20 cellular contexts compared by ENCODE assay signal in genomic region chr5:147339313-147339712, GRCh38.
DNase-seq lines count a peak whose midpoint lies in the region; ATAC-seq and TF ChIP-seq lines count a peak whose summit lies in the region.
"Had no signal": no experiment of that assay in that cellular context is flagged by ENCODE, and none has a peak within 500 bp of the region (broad histone marks: within the 10 kb centered on the region; RNA-seq: fewer than 3 reads in every experiment).

No MANE protein-coding gene starts in this region.

- WGBS in endodermal cell (ENCODE audit: insufficient coverage in 1 of 2, insufficient read length in 1 of 2), 2 experiments: 88 to 98% methylated on average over 2 to 4 of the region's 4 CpGs
- WGBS in smooth muscle cell (ENCODE audit: low lambda C conversion rate): 97% methylated on average over 4 of the region's 4 CpGs

- H3K9ac ChIP-seq in endodermal cell (ENCODE audit: extremely low read depth, low read length, poor library complexity, severe bottlenecking) (no peak overlapping the region), smooth muscle cell (ENCODE audit: low read depth) (no peak overlapping the region)

- H3K4me3 Mint-ChIP-seq in endodermal cell: no peak overlapping the region
- H3K4me3 Mint-ChIP-seq: CD8-positive, alpha-beta T cell; T-cell had no signal

- H3K27ac ChIP-seq in endodermal cell (ENCODE audit: low read depth, low read length) (no peak overlapping the region), smooth muscle cell (ENCODE audit: low read depth) (no peak overlapping the region)
- H3K27ac ChIP-seq: A549, foreskin keratinocyte, skin epidermis, transverse colon had no signal

- no peaks in the 10 kb centered on the region for H3K27me3 ChIP-seq in endodermal cell (ENCODE audit: control insufficient read depth, insufficient read depth, low read length, poor library complexity, severe bottlenecking)
- H3K27me3 ChIP-seq in smooth muscle cell (ENCODE audit: low read depth): no peaks in the 10 kb centered on the region
- H3K27me3 ChIP-seq: foreskin keratinocyte, transverse colon had no signal

- H3K36me3 Mint-ChIP-seq in endodermal cell (ENCODE audit: low read depth): no peaks in the 10 kb centered on the region
- H3K36me3 Mint-ChIP-seq: CD8-positive, alpha-beta T cell; T-cell had no signal

- H3K36me3 ChIP-seq in endodermal cell (ENCODE audit: control insufficient read depth, insufficient read depth, low read length): no peaks in the 10 kb centered on the region
- no peaks in the 10 kb centered on the region for H3K36me3 ChIP-seq in smooth muscle cell (ENCODE audit: low read depth)
- H3K36me3 ChIP-seq: transverse colon had no signal

- H2AFZ ChIP-seq in smooth muscle cell (ENCODE audit: low read depth): no peak overlapping the region

- no peaks in the 10 kb centered on the region for H3K79me2 ChIP-seq in smooth muscle cell (ENCODE audit: low read depth)

- H3K4me1 ChIP-seq in endodermal cell (ENCODE audit: control insufficient read depth, insufficient read depth, low read length): no peaks in the 10 kb centered on the region
- H3K4me1 ChIP-seq in smooth muscle cell (ENCODE audit: low read depth): peaks cover 11% of the 10 kb centered on the region
- H3K4me1 ChIP-seq: A549, foreskin keratinocyte, transverse colon had no signal

- H3K4me3 ChIP-seq in LNCaP clone FGC (ENCODE audit: low read depth, low read length) (no peak overlapping the region), endodermal cell (ENCODE audit: low read length) (no peak overlapping the region), smooth muscle cell (no peak overlapping the region)
- H3K4me3 ChIP-seq: A549, skin epidermis, transverse colon had no signal

- H4K20me1 ChIP-seq in smooth muscle cell (ENCODE audit: low read depth): no peaks in the 10 kb centered on the region

- H3K4me1 Mint-ChIP-seq in endodermal cell: no peaks in the 10 kb centered on the region
- H3K4me1 Mint-ChIP-seq: T-cell had no signal

- no peaks in the 10 kb centered on the region for H3F3A ChIP-seq in smooth muscle cell (ENCODE audit: low read depth)

- no peak overlapping the region for H3K27ac Mint-ChIP-seq in endodermal cell
- H3K27ac Mint-ChIP-seq: CD8-positive, alpha-beta T cell; T-cell had no signal

- H3K4me2 ChIP-seq in smooth muscle cell: no peak overlapping the region
- H3K4me2 ChIP-seq: A549 had no signal

- H3K9me3 ChIP-seq in endodermal cell (ENCODE audit: control insufficient read depth, low read length) (peaks cover 6% of the 10 kb centered on the region), smooth muscle cell (replicated peaks; ENCODE audit: low read depth) (no peaks in the 10 kb centered on the region)
- H3K9me3 ChIP-seq: A549, transverse colon had no signal

- TF ChIP-seq CTCF in LNCaP clone FGC (IDR thresholded peaks at IDR 0.05; ENCODE audit: control insufficient read depth, extremely low read depth, insufficient read depth): 0 out of 2 replicates have a peak, but pooled peaks have one; percentile 9
- TF ChIP-seq CTCF in endodermal cell (conservative IDR thresholded peaks at IDR 0.05): peak; percentile 47
- TF ChIP-seq CTCF in smooth muscle cell (IDR thresholded peaks at IDR 0.05; ENCODE audit: borderline replicate concordance, insufficient read depth, poor library complexity, severe bottlenecking): no peak

- peak; percentile 17 for ATAC-seq in GM21619 (IDR thresholded peaks at IDR 0.05; ENCODE audit: unreplicated experiment)
- ATAC-seq in HG03565 (IDR thresholded peaks at IDR 0.05; ENCODE audit: unreplicated experiment): no peak
- no peak for ATAC-seq in HG03045 (IDR thresholded peaks at IDR 0.05; ENCODE audit: unreplicated experiment)
- ATAC-seq: CD8-positive, alpha-beta T cell; foreskin keratinocyte; T-cell had no signal

- no peaks in the 10 kb centered on the region for H3K27me3 Mint-ChIP-seq in endodermal cell (ENCODE audit: insufficient read depth)
- H3K27me3 Mint-ChIP-seq: T-cell had no signal

- DNase-seq in DMS53 (lab: John Stamatoyannopoulos, UW) (peak; percentile 42), DMS53 treated with DMSO at 0.1 percent for 48 hours (lab: John Stamatoyannopoulos, UW; ENCODE audit: unreplicated experiment) (no peak), LNCaP clone FGC (ENCODE audit: low read depth) (no peak), endodermal cell (no peak), smooth muscle cell (lab: John Stamatoyannopoulos, UW; ENCODE audit: unreplicated experiment) (no peak)
- DNase-seq: activated CD8-positive, alpha-beta memory T cell treated with anti-CD3 and anti-CD28 coated beads for 24 hours; CD8-positive, alpha-beta T cell; central memory CD4-positive, alpha-beta T cell; foreskin keratinocyte; GDM1; HCEC 1CT; NCI-H1930; NCI-H524; T-cell; transverse colon had no signal

- H3K9me3 Mint-ChIP-seq in endodermal cell: peaks cover 14% of the 10 kb centered on the region
